12 cellular contexts compared by ENCODE assay signal in the genomic region with DNA sequence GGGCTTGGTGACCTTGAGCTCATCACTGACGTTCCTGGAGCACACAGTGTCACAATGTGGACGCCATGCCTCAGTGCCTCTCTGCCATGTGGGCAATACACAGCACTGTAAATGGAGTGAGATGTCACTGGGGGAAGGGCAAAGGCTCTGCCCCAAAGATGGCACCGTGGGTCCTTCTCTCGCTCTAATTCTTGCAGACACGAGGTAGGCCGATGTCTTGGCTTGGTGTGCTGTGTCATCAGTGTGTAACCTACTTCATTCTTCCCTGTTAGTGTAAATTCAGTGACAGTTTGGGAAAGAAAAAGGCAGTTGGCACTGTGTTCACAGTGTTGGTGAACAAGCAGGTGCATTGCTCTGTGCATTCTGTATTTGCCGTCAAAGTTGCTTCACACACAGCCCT.
DNase-seq lines count a peak whose midpoint lies in the region; ATAC-seq and TF ChIP-seq lines count a peak whose summit lies in the region.
"Had no signal": no experiment of that assay in that cellular context is flagged by ENCODE, and none has a peak within 500 bp of the region (broad histone marks: within the 10 kb centered on the region; RNA-seq: fewer than 3 reads in every experiment).

No MANE protein-coding gene starts in this region.

- peaks cover 0 to 5% (median 3%) of the 10 kb centered on the region in 5 experiments for H3K9me3 Mint-ChIP-seq in brain

- H3K4me3 ChIP-seq in right atrium auricular region, result no peak overlapping the region
- H3K4me3 ChIP-seq in left ventricle myocardium inferior, result no peak overlapping the region
- no peak overlapping the region for H3K4me3 ChIP-seq in sigmoid colon
- H3K4me3 ChIP-seq in psoas muscle, result no peak overlapping the region
- H3K4me3 ChIP-seq: A549 had no signal

- peak overlapping the region in 3 of 5 experiments; percentile 61 to 93 (median 64) for H3K27ac Mint-ChIP-seq in brain
- H3K27ac Mint-ChIP-seq: CD4-positive, CD25-positive, alpha-beta regulatory T cell; H9 had no signal

- DNase-seq in right atrium auricular region (ENCODE audit: low spot score) (peak; percentile 42), left ventricle myocardium inferior (no peak), sigmoid colon (peak; percentile 24), psoas muscle (no peak)
- no peak for DNase-seq in activated T-cell treated with anti-CD3 and anti-CD28 coated beads, Interleukin-2, amount 50 U/mL, for 48 hours
- DNase-seq: CD4-positive, CD25-positive, alpha-beta regulatory T cell; DMS53; GOT3; H9; IMR-90 had no signal

- no peak overlapping the region for H3K4me3 Mint-ChIP-seq in brain
- H3K4me3 Mint-ChIP-seq: CD4-positive, CD25-positive, alpha-beta regulatory T cell; H9 had no signal

- TF ChIP-seq POLR2A in sigmoid colon (IDR thresholded peaks at IDR 0.05), result no peak

- H3K4me1 ChIP-seq in right atrium auricular region (no peaks in the 10 kb centered on the region), left ventricle myocardium inferior (no peaks in the 10 kb centered on the region), sigmoid colon (no peaks in the 10 kb centered on the region), psoas muscle (no peaks in the 10 kb centered on the region)
- H3K4me1 ChIP-seq: A549 had no signal

- no peak overlapping the region for H3K27ac ChIP-seq in right atrium auricular region
- no peak overlapping the region for H3K27ac ChIP-seq in left ventricle myocardium inferior (replicated peaks)
- H3K27ac ChIP-seq in sigmoid colon, result no peak overlapping the region
- no peak overlapping the region for H3K27ac ChIP-seq in psoas muscle
- H3K27ac ChIP-seq: A549 had no signal

- no peaks in the 10 kb centered on the region for H3K36me3 Mint-ChIP-seq in brain
- H3K36me3 Mint-ChIP-seq: CD4-positive, CD25-positive, alpha-beta regulatory T cell had no signal

- peaks cover 10% of the 10 kb centered on the region for H3K27me3 Mint-ChIP-seq in brain
- H3K27me3 Mint-ChIP-seq: CD4-positive, CD25-positive, alpha-beta regulatory T cell had no signal

- TF ChIP-seq EP300 in sigmoid colon (IDR thresholded peaks at IDR 0.05), result no peak

- H3K27me3 ChIP-seq in right atrium auricular region (no peaks in the 10 kb centered on the region), left ventricle myocardium inferior (ENCODE audit: low read depth) (peaks cover 64% of the 10 kb centered on the region), sigmoid colon (peaks cover 0 to 8% (median 0%) of the 10 kb centered on the region in 3 donors), psoas muscle (ENCODE audit: insufficient read depth in 3 of 3, low read length in 2 of 3) (peaks cover 0 to 3% (median 0%) of the 10 kb centered on the region in 3 donors)

- no peak for ATAC-seq in psoas muscle

- 84 to 89% methylated on average over 7 of the region's 7 CpGs for WGBS in sigmoid colon, 2 donors
- WGBS in psoas muscle, 3 donors, result 84 to 90% (median 86%) methylated on average over 7 of the region's 7 CpGs

- peaks cover 72% of the 10 kb centered on the region for H3K4me1 Mint-ChIP-seq in brain

- H3K9me3 ChIP-seq in right atrium auricular region (no peaks in the 10 kb centered on the region), left ventricle myocardium inferior (replicated peaks) (no peaks in the 10 kb centered on the region), sigmoid colon (no peaks in the 10 kb centered on the region), psoas muscle (no peaks in the 10 kb centered on the region)
- H3K9me3 ChIP-seq: A549 had no signal

- intact Hi-C loops in left ventricle myocardium inferior (cut with micrococcal nuclease), result no loop called here
- intact Hi-C loops in sigmoid colon (cut with DNase I), result no loop called here
- intact Hi-C loops in psoas muscle (cut with DNase I), result no loop called here

- TF ChIP-seq CTCF in right atrium auricular region (IDR thresholded peaks at IDR 0.05) (no peak), left ventricle myocardium inferior (IDR thresholded peaks at IDR 0.05; ENCODE audit: borderline replicate concordance) (no peak), brain (conservative IDR thresholded peaks at IDR 0.05) (no peak), sigmoid colon (IDR thresholded peaks at IDR 0.05) (no peak), psoas muscle (IDR thresholded peaks at IDR 0.05) (no peak)

- H3K36me3 ChIP-seq in right atrium auricular region (no peaks in the 10 kb centered on the region), left ventricle myocardium inferior (no peaks in the 10 kb centered on the region), sigmoid colon (no peaks in the 10 kb centered on the region), psoas muscle (ENCODE audit: insufficient read depth in 1 of 2, low read depth in 1 of 2) (no peaks in the 10 kb centered on the region)

Comparison
In these comparisons a context has a peak if more than half of its experiments do, and no peak if none do; other contexts are left out.
1. DNase-seq: peak in right atrium auricular region (single experiment) and sigmoid colon (single experiment); none in left ventricle myocardium inferior (single experiment), activated T-cell treated with anti-CD3 and anti-CD28 coated beads, Interleukin-2, amount 50 U/mL, for 48 hours (0 of 2) and psoas muscle (0 of 2).